ENCODE assay signal across 14 cellular contexts in the genomic region with DNA sequence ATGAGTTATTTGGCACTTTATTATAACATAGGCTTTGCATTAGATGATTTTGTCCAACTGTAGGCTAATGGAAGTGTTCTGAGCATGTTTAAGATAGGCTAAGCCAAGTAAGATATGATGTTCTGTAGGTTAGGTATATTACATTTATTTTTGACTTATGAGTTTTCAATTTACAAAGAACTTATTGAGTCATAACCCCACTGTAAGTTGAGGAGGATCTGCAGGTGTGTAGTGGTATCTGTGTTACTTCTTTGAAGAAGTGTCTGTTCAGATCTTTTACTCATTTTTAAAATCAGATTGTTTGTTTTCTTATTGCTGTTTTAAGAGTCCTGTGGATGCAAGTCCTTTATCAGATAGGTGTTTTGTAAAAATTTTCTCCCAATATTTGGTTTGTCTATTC.
DNase-seq lines count a peak whose midpoint lies in the region; ATAC-seq, FAIRE-seq and TF ChIP-seq lines count a peak whose summit lies in the region.
"Had no signal": no experiment of that assay in that cellular context is flagged by ENCODE, and none has a peak within 500 bp of the region (broad histone marks: within the 10 kb centered on the region; RNA-seq: fewer than 3 reads in every experiment).

No MANE protein-coding gene starts in this region.

- CTCF ChIA-PET in MCF 10A (lab: Yijun Ruan, JAX): no interaction called here

- POLR2A ChIA-PET in MCF 10A (lab: Yijun Ruan, JAX): interaction anchor here (0.6 kb wide), 3 partner anchors 187 to 888 kb away, joined by 3 read pairs; no protein-coding TSS in a partner anchor

- H3K4me3 Mint-ChIP-seq in HFFc6: no peak overlapping the region
- H3K4me3 Mint-ChIP-seq in MCF 10A (ENCODE audit: unreplicated experiment): no peak overlapping the region
- no peak overlapping the region for H3K4me3 Mint-ChIP-seq in nephron
- H3K4me3 Mint-ChIP-seq: CD4-positive, alpha-beta memory T cell; IgD-negative memory B cell had no signal

- no TSS peak for BruUV-seq in MCF 10A (replicated peaks; lab: Mats Ljungman, UMichigan)

- peak; percentile 36 for FAIRE-seq in GM12892 (lab: Jason Lieb, UNC)
- FAIRE-seq: A204.1, GM12878, H1 had no signal

- H3K27me3 Mint-ChIP-seq in HFFc6 (ENCODE audit: insufficient read depth) (no peaks in the 10 kb centered on the region), MCF 10A (ENCODE audit: insufficient read depth, unreplicated experiment) (no peaks in the 10 kb centered on the region), nephron (ENCODE audit: low read depth) (no peaks in the 10 kb centered on the region)
- H3K27me3 Mint-ChIP-seq: CD4-positive, alpha-beta memory T cell; IgD-negative memory B cell had no signal

- TF ChIP-seq CTCF in HFFc6 (IDR thresholded peaks at IDR 0.05) (no peak), MCF 10A (IDR thresholded peaks at IDR 0.05; ENCODE audit: unreplicated experiment) (no peak), nephron (IDR thresholded peaks at IDR 0.05; ENCODE audit: unreplicated experiment in 3 of 3) (no peak)

- no peak for TF ChIP-seq POLR2A in GM12892 (IDR thresholded peaks at IDR 0.05; ENCODE audit: low read depth, low read length)

- H3K36me3 Mint-ChIP-seq in HFFc6 (ENCODE audit: low read depth) (peaks cover 46% of the 10 kb centered on the region), MCF 10A (ENCODE audit: insufficient read depth, unreplicated experiment) (peaks cover 7% of the 10 kb centered on the region), nephron (ENCODE audit: low read depth) (peaks cover 34% of the 10 kb centered on the region)

- H3K4me1 Mint-ChIP-seq in HFFc6 (ENCODE audit: low read depth): peaks cover 55% of the 10 kb centered on the region
- H3K4me1 Mint-ChIP-seq in MCF 10A (ENCODE audit: insufficient read depth, unreplicated experiment): peaks cover 42% of the 10 kb centered on the region
- peaks cover 43% of the 10 kb centered on the region for H3K4me1 Mint-ChIP-seq in nephron

- DNase-seq in GM12892 (ENCODE audit: insufficient read length) (no peak), HFFc6 (no peak), MCF 10A (ENCODE audit: unreplicated experiment) (no peak), middle frontal gyrus (ENCODE audit: extremely low spot score, low spot score) (no peak), NCI-H1417 treated with DMSO at 0.1 percent for 48 hours (lab: John Stamatoyannopoulos, UW) (no peak)
- DNase-seq: BE2C; CD4-positive, alpha-beta memory T cell; DMS79 had no signal

- peaks cover 34% of the 10 kb centered on the region for H3K9me3 Mint-ChIP-seq in HFFc6
- peaks cover 22% of the 10 kb centered on the region for H3K9me3 Mint-ChIP-seq in MCF 10A (ENCODE audit: unreplicated experiment)
- H3K9me3 Mint-ChIP-seq in nephron: peaks cover 39% of the 10 kb centered on the region

- intact Hi-C loops in MCF 10A (cut with micrococcal nuclease): no loop called here

- H3K27ac Mint-ChIP-seq in HFFc6 (peak overlapping the region; percentile 19; the same call in 1 of the 2 replicates), MCF 10A (ENCODE audit: low read depth, unreplicated experiment) (peak overlapping the region; percentile 95), nephron (peak overlapping the region in 2 of 3 experiments; percentile 46 to 98)
- H3K27ac Mint-ChIP-seq: CD4-positive, alpha-beta memory T cell; IgD-negative memory B cell had no signal

- ATAC-seq in HG03460 (IDR thresholded peaks at IDR 0.05; ENCODE audit: unreplicated experiment): no peak
- ATAC-seq: GM12878 had no signal

Comparison
In these comparisons a context has a peak if more than half of its experiments do, and no peak if none do; other contexts are left out.
1. H3K27ac Mint-ChIP-seq: peak in every context shown above with its lines; median percentile 95 in MCF 10A; 72 in nephron; 19 in HFFc6.